In the genomic region with DNA sequence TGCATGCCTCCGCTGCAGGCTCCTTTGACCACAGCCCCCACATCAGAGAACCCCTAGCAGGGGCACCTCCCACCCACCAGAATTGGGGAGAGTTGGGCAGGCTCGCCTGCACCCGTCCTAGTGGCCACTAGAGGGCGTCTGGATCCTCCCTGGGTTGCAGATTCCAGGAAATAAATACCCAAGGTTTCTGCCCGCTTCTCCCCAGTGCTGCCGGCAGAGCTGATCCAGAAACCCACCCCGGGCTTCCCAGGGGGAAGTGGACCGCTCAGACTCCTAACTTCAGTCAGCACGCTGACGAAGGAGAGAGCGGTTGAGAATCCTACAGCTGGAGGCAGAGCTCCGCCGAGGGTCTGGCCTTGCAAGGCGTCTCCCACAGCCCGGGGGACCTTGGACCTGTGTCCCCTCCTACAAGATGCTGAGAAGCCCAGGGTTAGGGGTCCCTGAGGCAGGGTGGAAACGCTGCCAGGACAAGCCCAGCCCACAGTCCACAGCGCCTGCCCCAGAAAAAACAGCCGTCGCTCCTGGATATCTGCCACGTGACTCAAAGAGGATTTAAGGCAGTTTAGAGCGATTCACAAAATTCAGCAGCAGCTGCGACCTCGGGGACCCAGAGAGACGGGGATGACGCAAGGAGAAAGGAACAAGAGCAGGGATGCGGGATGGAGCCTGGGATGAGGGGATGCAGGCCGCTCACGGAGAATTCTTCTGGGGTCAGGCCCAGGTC, we compare ENCODE assay signal across 8 cellular contexts. TPM values are rescaled to one million over a fixed set of nuclear protein-coding genes. Genes with fewer than 3 reads are reported as not detected.
A peak's percentile ranks its signal among the peaks of the same experiment; 100 is the strongest.
DNase-seq lines count a peak whose midpoint lies in the region; ATAC-seq and TF ChIP-seq lines count a peak whose summit lies in the region.

No MANE protein-coding gene starts in this region.

- POLR2A ChIA-PET in HCT116 (lab: Charles Lee) = no interaction called here

- no peaks in the 10 kb centered on the region for H3K36me3 Mint-ChIP-seq in activated CD8-positive, alpha-beta memory T cell treated with anti-CD3 and anti-CD28 coated beads, Interleukin-2, amount 10 ng/mL, durations not matched to agents 7 days and 5 days

- H3K27me3 ChIP-seq in HCT116 (ENCODE audit: insufficient read depth, low read length) = 0 out of 2 replicates have a peak, but pooled peaks cover 6% of the 10 kb centered on the region

- peak overlapping the region; percentile 65 for H2AFZ ChIP-seq in HCT116 (ENCODE audit: low read depth, low read length, poor library complexity, severe bottlenecking)

- H3K4me3 Mint-ChIP-seq in activated CD8-positive, alpha-beta memory T cell treated with anti-CD3 and anti-CD28 coated beads, Interleukin-2, amount 10 ng/mL, durations not matched to agents 7 days and 5 days = no peak overlapping the region

- intact Hi-C loops in HCT116 (cut with micrococcal nuclease) = loop anchor here (1.0 kb wide), 1 partner anchor 180 kb away; no protein-coding TSS in a partner anchor

- no peak overlapping the region for H3K9ac ChIP-seq in HCT116 (ENCODE audit: low read length)

- H3K4me1 ChIP-seq in HCT116 (ENCODE audit: control insufficient read depth in 1 of 2, insufficient read depth in 2 of 2, low read length in 2 of 2) = 0 out of 4 replicates have a peak, but pooled peaks cover 0 to 2% of the 10 kb centered on the region in 2 experiments

- no peak overlapping the region for H3K27ac ChIP-seq in HCT116 (ENCODE audit: low read depth, low read length)

- CTCF ChIA-PET in HCT116 (lab: Charles Lee) = interaction anchor here (1.0 to 2.6 kb wide), 2 partner anchors 9 to 11 kb away, joined by 8 to 14 read pairs; no protein-coding TSS in a partner anchor
- CTCF ChIA-PET in activated CD8-positive, alpha-beta memory T cell treated with anti-CD3 and anti-CD28 coated beads, Interleukin-2, amount 10 ng/mL, durations not matched to agents 7 days and 5 days (lab: Charles Lee) = interaction anchor here (0.6 to 2.1 kb wide), 16 partner anchors 8 to 496 kb away, joined by 3 to 19 read pairs (median 3); no protein-coding TSS in a partner anchor

- peak; percentile 88 for ATAC-seq in HCT116
- peak; percentile 71 for ATAC-seq in activated CD8-positive, alpha-beta memory T cell treated with anti-CD3 and anti-CD28 coated beads, Interleukin-2, amount 10 ng/mL, durations not matched to agents 7 days and 5 days
- ATAC-seq in HG02970 (IDR thresholded peaks at IDR 0.05; ENCODE audit: low FRiP score, unreplicated experiment) = no peak

- no peaks in the 10 kb centered on the region for H3K4me1 Mint-ChIP-seq in activated CD8-positive, alpha-beta memory T cell treated with anti-CD3 and anti-CD28 coated beads, Interleukin-2, amount 10 ng/mL, durations not matched to agents 7 days and 5 days

- peak; percentile 43 to 95 (median 94); a peak in 4 of 6 replicates for TF ChIP-seq CTCF in HCT116 (IDR thresholded peaks at IDR 0.05 in 2 of 3, conservative IDR thresholded peaks at IDR 0.05 in 1 of 3; ENCODE audit: borderline replicate concordance in 1 of 3, insufficient read depth in 1 of 3, low read depth in 2 of 3, low read length in 2 of 3)

- H4K20me1 ChIP-seq in HCT116 (ENCODE audit: insufficient read depth) = no peaks in the 10 kb centered on the region

- H3K27me3 Mint-ChIP-seq in activated CD8-positive, alpha-beta memory T cell treated with anti-CD3 and anti-CD28 coated beads, Interleukin-2, amount 10 ng/mL, durations not matched to agents 7 days and 5 days = peaks cover 21% of the 10 kb centered on the region

- peak; percentile 48 for TF ChIP-seq RAD21 in HCT116 (IDR thresholded peaks at IDR 0.05; ENCODE audit: low read depth)

- no peaks in the 10 kb centered on the region for H3K9me2 ChIP-seq in HCT116 (ENCODE audit: insufficient read depth)

- H3K79me2 ChIP-seq in HCT116 (ENCODE audit: insufficient read depth, low read length) = no peaks in the 10 kb centered on the region

- peak overlapping the region; percentile 27; the same call in 1 of the 2 replicates for H3K4me2 ChIP-seq in HCT116 (ENCODE audit: low read length)

- H3K4me3 ChIP-seq in HCT116 (replicated peaks in 1 of 2; ENCODE audit: low read depth in 1 of 2, low read length in 2 of 2) = no peak overlapping the region

- peak; percentile 41 for DNase-seq in ELR (ENCODE audit: low read depth)
- DNase-seq in HCT116 (ENCODE audit: low read depth, low spot score) = peak; percentile 12
- peak; percentile 54 to 73 for DNase-seq in NCI-H446 (lab: John Stamatoyannopoulos, UW)
- DNase-seq in activated CD8-positive, alpha-beta memory T cell treated with anti-CD3 and anti-CD28 coated beads, Interleukin-2, amount 10 ng/mL, durations not matched to agents 7 days and 5 days = peak; percentile 63
- DNase-seq in epidermal melanocyte (ENCODE audit: insufficient read length, low spot score) = peak; percentile 93
- peak; percentile 49 for DNase-seq in middle frontal gyrus (ENCODE audit: extremely low spot score, low spot score)
- DNase-seq in stimulated activated CD8-positive, alpha-beta memory T cell treated with anti-CD3 and anti-CD28 coated beads, Interleukin-15, amount 100 ng/mL, for 4 hours (ENCODE audit: low read depth in 2 of 2) = peak; percentile 10 to 11

- H3K9me3 Mint-ChIP-seq in activated CD8-positive, alpha-beta memory T cell treated with anti-CD3 and anti-CD28 coated beads, Interleukin-2, amount 10 ng/mL, durations not matched to agents 7 days and 5 days (ENCODE audit: low read depth) = no peaks in the 10 kb centered on the region

- TF ChIP-seq POLR2A in HCT116 (IDR thresholded peaks at IDR 0.05; ENCODE audit: borderline replicate concordance, extremely low read depth, insufficient read depth, insufficient read length) = no peak

- RAD21 ChIA-PET in HCT116 (lab: Charles Lee; ENCODE audit: low non-redundant PET in 1 of 2, low total read pairs in 2 of 2, uncharacterized antibody in 2 of 2, unreplicated experiment in 2 of 2) = no interaction called here

- BruUV-seq in HCT116 (replicated peaks; lab: Mats Ljungman, UMichigan) = no TSS peak

- H3K9me3 ChIP-seq in HCT116 (ENCODE audit: control insufficient read depth in 1 of 2, insufficient read depth in 1 of 2, low read depth in 1 of 2, low read length in 2 of 2) = no peaks in the 10 kb centered on the region

- no peaks in the 10 kb centered on the region for H3K36me3 ChIP-seq in HCT116 (ENCODE audit: control insufficient read depth in 1 of 2, insufficient read depth in 2 of 2, low read length in 2 of 2)

- no peak overlapping the region for H3K27ac Mint-ChIP-seq in activated CD8-positive, alpha-beta memory T cell treated with anti-CD3 and anti-CD28 coated beads, Interleukin-2, amount 10 ng/mL, durations not matched to agents 7 days and 5 days

TF ChIP-seq in HCT116, 20 proteins besides CTCF, POLR2A, EP300 and RAD21:
- TF ChIP-seq ZNF274 (IDR thresholded peaks at IDR 0.05; ENCODE audit: low read depth, low read length) (no peak), ELF1 (IDR thresholded peaks at IDR 0.05; ENCODE audit: borderline replicate concordance, low read depth) (no peak), TCF7L2 (IDR thresholded peaks at IDR 0.05; ENCODE audit: borderline replicate concordance, extremely low read depth, insufficient read depth, insufficient read length) (no peak), POLR2AphosphoS5 (IDR thresholded peaks at IDR 0.05; ENCODE audit: low read depth, low read length) (no peak)
- TF ChIP-seq, protein P1, sequence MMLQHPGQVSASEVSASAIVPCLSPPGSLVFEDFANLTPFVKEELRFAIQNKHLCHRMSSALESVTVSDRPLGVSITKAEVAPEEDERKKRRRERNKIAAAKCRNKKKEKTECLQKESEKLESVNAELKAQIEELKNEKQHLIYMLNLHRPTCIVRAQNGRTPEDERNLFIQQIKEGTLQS (IDR thresholded peaks at IDR 0.05) = no peak
- TF ChIP-seq, protein P2, sequence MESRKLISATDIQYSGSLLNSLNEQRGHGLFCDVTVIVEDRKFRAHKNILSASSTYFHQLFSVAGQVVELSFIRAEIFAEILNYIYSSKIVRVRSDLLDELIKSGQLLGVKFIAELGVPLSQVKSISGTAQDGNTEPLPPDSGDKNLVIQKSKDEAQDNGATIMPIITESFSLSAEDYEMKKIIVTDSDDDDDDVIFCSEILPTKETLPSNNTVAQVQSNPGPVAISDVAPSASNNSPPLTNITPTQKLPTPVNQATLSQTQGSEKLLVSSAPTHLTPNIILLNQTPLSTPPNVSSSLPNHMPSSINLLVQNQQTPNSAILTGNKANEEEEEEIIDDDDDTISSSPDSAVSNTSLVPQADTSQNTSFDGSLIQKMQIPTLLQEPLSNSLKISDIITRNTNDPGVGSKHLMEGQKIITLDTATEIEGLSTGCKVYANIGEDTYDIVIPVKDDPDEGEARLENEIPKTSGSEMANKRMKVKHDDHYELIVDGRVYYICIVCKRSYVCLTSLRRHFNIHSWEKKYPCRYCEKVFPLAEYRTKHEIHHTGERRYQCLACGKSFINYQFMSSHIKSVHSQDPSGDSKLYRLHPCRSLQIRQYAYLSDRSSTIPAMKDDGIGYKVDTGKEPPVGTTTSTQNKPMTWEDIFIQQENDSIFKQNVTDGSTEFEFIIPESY (IDR thresholded peaks at IDR 0.05; ENCODE audit: extremely low read depth, insufficient replicate concordance, low read length) = no peak

RNA-seq across cellular contexts. Expression of gene PHACTR3, which starts 32.6 kb away (rescaled TPM):
- not detected for total RNA-seq in HCT116 (2021; ENCODE audit: unreplicated experiment)
- not detected in 2 replicates for polyA plus RNA-seq in HCT116 (2012)
- not detected for total RNA-seq in activated CD8-positive, alpha-beta memory T cell treated with anti-CD3 and anti-CD28 coated beads, Interleukin-2, amount 10 ng/mL, durations not matched to agents 7 days and 5 days

Comparison
In these comparisons a context has a peak if more than half of its experiments do, and no peak if none do; other contexts are left out.
1. DNase-seq: peak in every context shown above with its lines; median percentile 93 in epidermal melanocyte; 64 in NCI-H446; 63 in activated CD8-positive, alpha-beta memory T cell treated with anti-CD3 and anti-CD28 coated beads, Interleukin-2, amount 10 ng/mL, durations not matched to agents 7 days and 5 days; 49 in middle frontal gyrus; 41 in ELR; 12 in HCT116; 10 in stimulated activated CD8-positive, alpha-beta memory T cell treated with anti-CD3 and anti-CD28 coated beads, Interleukin-15, amount 100 ng/mL, for 4 hours.